ENCODE assay signal across 8 cellular contexts in genomic region chr1:84782311-84782771, GRCh38.
DNase-seq lines count a peak whose midpoint lies in the region; ATAC-seq and TF ChIP-seq lines count a peak whose summit lies in the region.

No MANE protein-coding gene starts in this region.

- H3K4me1 Mint-ChIP-seq in activated CD4-positive, alpha-beta T cell treated with anti-CD3 and anti-CD28 coated beads, Interleukin-2, amount 10 ng/mL, durations not matched to agents 24 days and 14 days = peaks cover 22% of the 10 kb centered on the region
- peaks cover 24% of the 10 kb centered on the region for H3K4me1 Mint-ChIP-seq in stimulated activated effector memory CD8-positive, alpha-beta T cell treated with anti-CD3 and anti-CD28 coated beads, Interleukin-12 subunit alpha, Interleukin-12 subunit beta, amount 100 ng/mL, for 72 hours

- peak; percentile 78 for DNase-seq in GM12865 (ENCODE audit: low read depth)
- peak; percentile 53 for DNase-seq in NCI-H2029 treated with DMSO at 0.1 percent for 48 hours (lab: John Stamatoyannopoulos, UW)
- peak; percentile 93 for DNase-seq in activated CD4-positive, alpha-beta T cell treated with anti-CD3 and anti-CD28 coated beads, Interleukin-2, amount 10 ng/mL, durations not matched to agents 24 days and 14 days
- DNase-seq in dermis blood vessel endothelial cell = peak; percentile 64
- DNase-seq in midbrain (lab: John Stamatoyannopoulos, UW) = peak; percentile 7
- DNase-seq in stimulated activated effector memory CD8-positive, alpha-beta T cell treated with anti-CD3 and anti-CD28 coated beads, Interleukin-12 subunit alpha, Interleukin-12 subunit beta, amount 100 ng/mL, for 72 hours (ENCODE audit: low spot score in 2 of 2) = peak; percentile 69 to 90
- no peak for DNase-seq in GDM1 (lab: John Stamatoyannopoulos, UW)

- intact Hi-C loops in activated CD4-positive, alpha-beta T cell treated with anti-CD3 and anti-CD28 coated beads, Interleukin-2, amount 10 ng/mL, durations not matched to agents 24 days and 14 days (cut with micrococcal nuclease) = loop anchor here (10.0 kb wide), 1 partner anchor 242 kb away; no protein-coding TSS in a partner anchor

- peaks cover 8% of the 10 kb centered on the region for H3K27me3 Mint-ChIP-seq in activated CD4-positive, alpha-beta T cell treated with anti-CD3 and anti-CD28 coated beads, Interleukin-2, amount 10 ng/mL, durations not matched to agents 24 days and 14 days

- no peaks in the 10 kb centered on the region for H3K36me3 Mint-ChIP-seq in activated CD4-positive, alpha-beta T cell treated with anti-CD3 and anti-CD28 coated beads, Interleukin-2, amount 10 ng/mL, durations not matched to agents 24 days and 14 days (ENCODE audit: low read depth)
- H3K36me3 Mint-ChIP-seq in stimulated activated effector memory CD8-positive, alpha-beta T cell treated with anti-CD3 and anti-CD28 coated beads, Interleukin-12 subunit alpha, Interleukin-12 subunit beta, amount 100 ng/mL, for 72 hours = no peaks in the 10 kb centered on the region

- H3K9me3 Mint-ChIP-seq in activated CD4-positive, alpha-beta T cell treated with anti-CD3 and anti-CD28 coated beads, Interleukin-2, amount 10 ng/mL, durations not matched to agents 24 days and 14 days = no peaks in the 10 kb centered on the region
- no peaks in the 10 kb centered on the region for H3K9me3 Mint-ChIP-seq in stimulated activated effector memory CD8-positive, alpha-beta T cell treated with anti-CD3 and anti-CD28 coated beads, Interleukin-12 subunit alpha, Interleukin-12 subunit beta, amount 100 ng/mL, for 72 hours

- TF ChIP-seq CTCF in GM12865 (IDR thresholded peaks at IDR 0.05; ENCODE audit: insufficient read depth, low read depth, low read length, missing control alignments) = peak; percentile 95

- no peak overlapping the region for H3K27ac Mint-ChIP-seq in activated CD4-positive, alpha-beta T cell treated with anti-CD3 and anti-CD28 coated beads, Interleukin-2, amount 10 ng/mL, durations not matched to agents 24 days and 14 days
- H3K27ac Mint-ChIP-seq in stimulated activated effector memory CD8-positive, alpha-beta T cell treated with anti-CD3 and anti-CD28 coated beads, Interleukin-12 subunit alpha, Interleukin-12 subunit beta, amount 100 ng/mL, for 72 hours = no peak overlapping the region

- peak overlapping the region; percentile 14; the same call in 1 of the 2 replicates for H3K4me3 ChIP-seq in GM12865 (ENCODE audit: low read depth, low read length)

- H3K4me3 Mint-ChIP-seq in activated CD4-positive, alpha-beta T cell treated with anti-CD3 and anti-CD28 coated beads, Interleukin-2, amount 10 ng/mL, durations not matched to agents 24 days and 14 days = peak overlapping the region; percentile 75
- peak overlapping the region; percentile 50 for H3K4me3 Mint-ChIP-seq in stimulated activated effector memory CD8-positive, alpha-beta T cell treated with anti-CD3 and anti-CD28 coated beads, Interleukin-12 subunit alpha, Interleukin-12 subunit beta, amount 100 ng/mL, for 72 hours

- ATAC-seq in HG02623 (IDR thresholded peaks at IDR 0.05; ENCODE audit: unreplicated experiment) = peak; percentile 86
- ATAC-seq in stimulated activated effector memory CD8-positive, alpha-beta T cell treated with anti-CD3 and anti-CD28 coated beads, Interleukin-12 subunit alpha, Interleukin-12 subunit beta, amount 100 ng/mL, for 72 hours = peak; percentile 73
